14 cellular contexts compared by ENCODE assay signal in the genomic region with DNA sequence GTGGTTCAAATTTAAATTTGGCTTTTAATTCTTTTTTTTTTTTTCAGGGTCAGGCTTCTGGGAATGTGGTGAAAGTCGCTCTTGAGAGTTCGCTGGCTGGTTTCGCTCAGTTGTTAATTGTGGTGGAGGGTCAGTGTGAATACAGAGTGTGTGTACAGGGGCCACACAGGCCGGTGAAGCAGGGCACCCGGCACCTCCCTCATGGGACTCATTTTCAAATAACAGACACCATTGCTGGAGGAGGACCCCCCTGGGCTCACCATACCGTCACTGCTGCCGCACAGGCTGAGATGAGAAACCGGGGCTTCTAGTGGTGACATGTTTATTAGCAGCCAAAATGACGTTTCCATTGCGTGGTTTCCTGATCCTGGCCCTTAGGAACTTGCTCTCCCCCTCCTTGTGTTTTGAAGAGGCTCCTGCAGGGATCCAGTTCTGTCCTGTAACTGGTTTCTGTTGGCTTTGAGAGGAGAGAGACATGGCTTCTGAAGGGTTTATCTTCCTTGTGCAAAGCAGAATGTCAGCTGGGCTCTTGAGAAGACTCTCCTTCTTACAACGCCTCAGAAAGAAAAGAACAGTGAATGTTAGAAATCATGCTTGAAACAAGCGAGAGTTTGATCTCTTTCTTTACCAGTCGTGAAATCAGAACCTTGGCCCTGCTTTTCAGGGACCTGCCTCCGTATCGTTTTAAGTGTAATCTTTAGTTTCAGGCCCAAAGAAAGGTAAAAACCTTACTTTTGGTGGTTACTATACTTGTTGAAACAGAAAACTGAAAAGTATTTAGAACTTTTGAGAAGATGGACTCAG. TPM values are rescaled to one million over a fixed set of nuclear protein-coding genes. Genes with fewer than 3 reads are reported as not detected.
A peak's percentile ranks its signal among the peaks of the same experiment; 100 is the strongest.
DNase-seq lines count a peak whose midpoint lies in the region; ATAC-seq and TF ChIP-seq lines count a peak whose summit lies in the region.
"Had no signal": no experiment of that assay in that cellular context is flagged by ENCODE, and none has a peak within 500 bp of the region (broad histone marks: within the 10 kb centered on the region; RNA-seq: fewer than 3 reads in every experiment).

No MANE protein-coding gene starts in this region.

- no peaks in the 10 kb centered on the region for H3K27me3 Mint-ChIP-seq in activated T-cell treated with anti-CD3 and anti-CD28 coated beads, Interleukin-2, amount 50 U/mL, for 24 hours
- peaks cover 9% of the 10 kb centered on the region for H3K27me3 Mint-ChIP-seq in glutamatergic neuron (ENCODE audit: unreplicated experiment)
- no peaks in the 10 kb centered on the region for H3K27me3 Mint-ChIP-seq in stimulated activated memory B cell treated with anti-CD40 and anti-IgM and Interleukin-4, amounts not matched to agents 10 μg/mL and 1 μg/mL and 100 μg/mL, for 72 hours
- H3K27me3 Mint-ChIP-seq: activated naive CD8-positive, alpha-beta T cell had no signal

- no peak overlapping the region for H3K27ac Mint-ChIP-seq in activated T-cell treated with anti-CD3 and anti-CD28 coated beads, Interleukin-2, amount 50 U/mL, for 24 hours
- H3K27ac Mint-ChIP-seq in glutamatergic neuron (ENCODE audit: unreplicated experiment), result no peak overlapping the region
- H3K27ac Mint-ChIP-seq in stimulated activated memory B cell treated with anti-CD40 and anti-IgM and Interleukin-4, amounts not matched to agents 10 μg/mL and 1 μg/mL and 100 μg/mL, for 72 hours, result no peak overlapping the region
- H3K27ac Mint-ChIP-seq: activated naive CD8-positive, alpha-beta T cell; nephron had no signal

- H3K27ac ChIP-seq in transverse colon, result peak overlapping the region; percentile 36 to 69 (median 40)
- H3K27ac ChIP-seq: foreskin keratinocyte, skin epidermis had no signal

- H3K4me3 ChIP-seq in NB4 (ENCODE audit: low read depth, low read length), result no peak overlapping the region
- H3K4me3 ChIP-seq in transverse colon, result no peak overlapping the region
- H3K4me3 ChIP-seq: skin epidermis had no signal

- TF ChIP-seq EP300 in transverse colon (IDR thresholded peaks at IDR 0.05; ENCODE audit: low read depth), result peak; percentile 93

- no peaks in the 10 kb centered on the region for H3K9me3 Mint-ChIP-seq in activated T-cell treated with anti-CD3 and anti-CD28 coated beads, Interleukin-2, amount 50 U/mL, for 24 hours
- H3K9me3 Mint-ChIP-seq in glutamatergic neuron (ENCODE audit: unreplicated experiment), result peaks cover 17% of the 10 kb centered on the region
- no peaks in the 10 kb centered on the region for H3K9me3 Mint-ChIP-seq in stimulated activated memory B cell treated with anti-CD40 and anti-IgM and Interleukin-4, amounts not matched to agents 10 μg/mL and 1 μg/mL and 100 μg/mL, for 72 hours

- TF ChIP-seq CTCF in NB4 (IDR thresholded peaks at IDR 0.05; ENCODE audit: low read depth, low read length), result peak; percentile 15
- TF ChIP-seq CTCF in glutamatergic neuron (IDR thresholded peaks at IDR 0.05; ENCODE audit: partially characterized antibody, unreplicated experiment), result peak; percentile 15
- no peak for TF ChIP-seq CTCF in transverse colon (IDR thresholded peaks at IDR 0.05)

- H3K36me3 ChIP-seq in transverse colon, result no peaks in the 10 kb centered on the region

- no peak for ATAC-seq in HG03039 (IDR thresholded peaks at IDR 0.05; ENCODE audit: unreplicated experiment)
- no peak for ATAC-seq in stimulated activated memory B cell treated with anti-CD40 and anti-IgM and Interleukin-4, amounts not matched to agents 10 μg/mL and 1 μg/mL and 100 μg/mL, for 72 hours
- ATAC-seq: foreskin keratinocyte had no signal

- peaks cover 10% of the 10 kb centered on the region for H3K36me3 Mint-ChIP-seq in activated T-cell treated with anti-CD3 and anti-CD28 coated beads, Interleukin-2, amount 50 U/mL, for 24 hours (ENCODE audit: low read depth)
- peaks cover 6% of the 10 kb centered on the region for H3K36me3 Mint-ChIP-seq in glutamatergic neuron (ENCODE audit: unreplicated experiment)
- peaks cover 17% of the 10 kb centered on the region for H3K36me3 Mint-ChIP-seq in stimulated activated memory B cell treated with anti-CD40 and anti-IgM and Interleukin-4, amounts not matched to agents 10 μg/mL and 1 μg/mL and 100 μg/mL, for 72 hours
- H3K36me3 Mint-ChIP-seq: activated naive CD8-positive, alpha-beta T cell had no signal

- WGBS in transverse colon (ENCODE audit: low coverage in 1 of 2), 2 donors, result 76 to 79% methylated on average over 13 to 15 of the region's 15 CpGs

- intact Hi-C loops in transverse colon (cut with DNase I; ENCODE audit: low total_unique reads), result no loop called here

- peaks cover 2% of the 10 kb centered on the region for H3K4me1 Mint-ChIP-seq in activated T-cell treated with anti-CD3 and anti-CD28 coated beads, Interleukin-2, amount 50 U/mL, for 24 hours (ENCODE audit: low read depth)
- H3K4me1 Mint-ChIP-seq in glutamatergic neuron (ENCODE audit: low read depth, unreplicated experiment), result peaks cover 5% of the 10 kb centered on the region
- H3K4me1 Mint-ChIP-seq in stimulated activated memory B cell treated with anti-CD40 and anti-IgM and Interleukin-4, amounts not matched to agents 10 μg/mL and 1 μg/mL and 100 μg/mL, for 72 hours, result peaks cover 6% of the 10 kb centered on the region

- DNase-seq in activated T-cell treated with anti-CD3 and anti-CD28 coated beads, Interleukin-2, amount 50 U/mL, for 24 hours, result peak; percentile 30
- no peak for DNase-seq in activated T-cell treated with anti-CD3 and anti-CD28 coated beads, Interleukin-2, amount 50 U/mL, for 1 hour
- DNase-seq in NB4 (ENCODE audit: low read depth) (peak; percentile 69), glutamatergic neuron (no peak), transverse colon (no peak), NCI-H1694 treated with DMSO at 0.1 percent for 48 hours (lab: John Stamatoyannopoulos, UW) (no peak)
- DNase-seq: 8988T, foreskin keratinocyte, NCI-H345 had no signal

- no peaks in the 10 kb centered on the region for H3K27me3 ChIP-seq in transverse colon
- H3K27me3 ChIP-seq: foreskin keratinocyte had no signal

- H3K9me3 ChIP-seq in transverse colon, result no peaks in the 10 kb centered on the region

- no peak overlapping the region for H3K4me3 Mint-ChIP-seq in activated T-cell treated with anti-CD3 and anti-CD28 coated beads, Interleukin-2, amount 50 U/mL, for 24 hours
- no peak overlapping the region for H3K4me3 Mint-ChIP-seq in glutamatergic neuron (ENCODE audit: unreplicated experiment)
- H3K4me3 Mint-ChIP-seq in stimulated activated memory B cell treated with anti-CD40 and anti-IgM and Interleukin-4, amounts not matched to agents 10 μg/mL and 1 μg/mL and 100 μg/mL, for 72 hours, result no peak overlapping the region
- H3K4me3 Mint-ChIP-seq: activated naive CD8-positive, alpha-beta T cell; nephron had no signal

- H3K4me1 ChIP-seq in transverse colon, result peaks cover 14 to 43% (median 19%) of the 10 kb centered on the region in 4 donors
- H3K4me1 ChIP-seq: foreskin keratinocyte had no signal

- TF ChIP-seq POLR2A in NB4 (IDR thresholded peaks at IDR 0.05; ENCODE audit: extremely low read depth, insufficient read length), result no peak
- no peak for TF ChIP-seq POLR2A in transverse colon (IDR thresholded peaks at IDR 0.05)

- in situ Hi-C loops in transverse colon (cut with MboI; ENCODE audit: low pct_ligation_motif_present in 1 of 4, low pct_unique_long_range_greater_than_20kb in 1 of 4, low sequenced_read_pairs in 3 of 4), result no loop called here

RNA-seq across cellular contexts. Expression of gene DUSP22, which starts 37.8 kb away (rescaled TPM):
- total RNA-seq in glutamatergic neuron (ENCODE audit: unreplicated experiment) (40.4 TPM), transverse colon (100 to 1,000 TPM in 1 of 4 donors, 10 to 100 TPM in 3; 35.4 to 213 (median 49.5) TPM)

Comparison
In these comparisons a context has a peak if more than half of its experiments do, and no peak if none do; other contexts are left out.
1. DNase-seq: peak in activated T-cell treated with anti-CD3 and anti-CD28 coated beads, Interleukin-2, amount 50 U/mL, for 24 hours (single experiment) and NB4 (single experiment); none in activated T-cell treated with anti-CD3 and anti-CD28 coated beads, Interleukin-2, amount 50 U/mL, for 1 hour (single experiment), glutamatergic neuron (single experiment), transverse colon (single experiment) and NCI-H1694 treated with DMSO at 0.1 percent for 48 hours (single experiment).
2. CTCF ChIP-seq: peak in NB4 (single experiment) and glutamatergic neuron (single experiment); none in transverse colon (0 of 5).